Comparison of ENCODE assay signal across 11 cellular contexts in the genomic region with DNA sequence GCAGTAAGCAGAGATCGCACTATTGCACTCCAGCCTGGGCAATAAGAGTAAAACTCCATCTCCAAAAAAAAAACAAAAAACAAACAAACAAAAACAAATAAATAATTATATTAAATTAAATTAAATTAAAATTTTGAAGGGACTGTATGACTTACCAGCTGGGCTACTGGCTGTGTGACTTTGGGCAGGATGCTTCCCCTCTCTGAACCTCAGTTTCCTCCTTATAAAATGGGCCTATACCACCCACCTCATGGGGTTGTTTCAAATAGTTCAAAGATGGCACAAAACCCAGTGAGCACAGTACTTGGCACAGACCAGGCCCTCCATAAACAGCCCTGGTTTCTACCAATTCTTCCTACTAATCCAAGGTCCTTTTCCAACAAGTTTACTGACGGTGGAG.
"Had no signal": no experiment of that assay in that cellular context is flagged by ENCODE, and none has a peak within 500 bp of the region (broad histone marks: within the 10 kb centered on the region; RNA-seq: fewer than 3 reads in every experiment).

No MANE protein-coding gene starts in this region.

- H3K9me3 ChIP-seq: HAP-1 had no signal

- FAIRE-seq: H1, H54 had no signal

- H3K4me1 ChIP-seq: HAP-1 had no signal

- DNase-seq: GM23248, GOT3, H7, H9, HCEC 1CT, HFFc6 had no signal

- H3K27ac ChIP-seq: GM23248 had no signal

- ATAC-seq: GM23338, HCT116 had no signal

- H3K4me2 ChIP-seq: GM23338 had no signal

- H3K4me3 Mint-ChIP-seq: GM23338, H9, HFFc6 had no signal

- H3K27ac Mint-ChIP-seq: GM23338, H9, HFFc6 had no signal

- H3K4me3 ChIP-seq: GM23248, GM23338, HAP-1 had no signal

- H3K9ac ChIP-seq: GM23248 had no signal

- H2AFZ ChIP-seq: GM23248, GM23338 had no signal

- H3K9me3 Mint-ChIP-seq: GM23338, H9, HFFc6 had no signal
